ENCODE assay signal across 22 cellular contexts in the genomic region with DNA sequence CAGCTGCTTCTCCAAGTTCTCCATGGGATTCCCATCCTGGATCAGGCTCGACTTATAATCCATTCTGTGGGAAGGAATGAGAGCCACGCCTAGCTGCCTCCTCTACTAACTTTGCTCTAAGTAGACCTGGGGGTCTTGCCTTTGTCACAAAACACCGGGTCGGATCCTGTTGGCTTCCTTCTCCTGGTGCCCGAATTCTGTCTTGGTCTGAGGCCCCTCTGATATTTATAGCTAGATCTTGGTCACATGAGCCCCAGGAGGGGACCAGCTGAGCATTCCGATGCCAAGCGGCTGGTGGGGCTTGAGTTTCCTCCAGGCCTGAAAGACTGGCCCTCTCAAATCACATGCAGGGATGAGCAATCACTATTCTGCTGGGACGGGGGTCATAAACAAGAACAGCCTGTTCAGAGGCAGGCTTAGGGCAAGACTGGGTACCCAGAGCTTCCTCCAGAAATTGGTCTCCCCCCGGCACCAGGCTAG. TPM values are rescaled to one million over a fixed set of nuclear protein-coding genes. Genes with fewer than 3 reads are reported as not detected.
DNase-seq lines count a peak whose midpoint lies in the region; TF ChIP-seq lines count a peak whose summit lies in the region.
"Had no signal": no experiment of that assay in that cellular context is flagged by ENCODE, and none has a peak within 500 bp of the region (broad histone marks: within the 10 kb centered on the region; RNA-seq: fewer than 3 reads in every experiment).

Gene TRIM63 (minus strand): TSS at position 199 of the 480 bp plus-strand sequence. CDS start 136 bp downstream, at position 63.

- no peaks in the 10 kb centered on the region for H3K9me3 ChIP-seq in uterus
- H3K9me3 ChIP-seq: HAP-1, SJSA1 had no signal

- no peak within 1 kb of the TSS for H3K4me3 ChIP-seq in uterus
- H3K4me3 ChIP-seq: HAP-1, SJSA1 had no signal

- DNase-seq in cardiac septum (ENCODE audit: low spot score) (no peak), nephron progenitor cell (peak; percentile 24), uterus (peak; percentile 27 to 52), A172 (ENCODE audit: low spot score) (no peak), NCI-H2227 (lab: John Stamatoyannopoulos, UW; ENCODE audit: unreplicated experiment) (no peak), NCI-H1105 treated with DMSO at 0.1 percent for 48 hours (lab: John Stamatoyannopoulos, UW) (no peak)
- DNase-seq: activated CD4-positive, CD25-positive, alpha-beta regulatory T cell treated with anti-CD3 and anti-CD28 coated beads, Interleukin-2, amount 50 U/mL, for 72 hours; activated CD8-positive, alpha-beta memory T cell treated with anti-CD3 and anti-CD28 coated beads, Interleukin-2, amount 10 ng/mL, durations not matched to agents 7 days and 5 days; Calu3; dorsolateral prefrontal cortex; mammary epithelial cell; NCI-H2029 treated with DMSO at 0.1 percent for 48 hours; NCI-H526 had no signal

- peaks cover 22% of the 10 kb centered on the region for H3K27me3 Mint-ChIP-seq in nephron progenitor cell (ENCODE audit: low read depth, poor library complexity)

- no peak for TF ChIP-seq CTCF in VCaP (conservative IDR thresholded peaks at IDR 0.05)
- no peak for TF ChIP-seq CTCF in nephron progenitor cell (IDR thresholded peaks at IDR 0.05)
- TF ChIP-seq CTCF in uterus (IDR thresholded peaks at IDR 0.05), result no peak

- H3K9me3 Mint-ChIP-seq in nephron progenitor cell, result no peaks in the 10 kb centered on the region
- H3K9me3 Mint-ChIP-seq: activated T-helper 17 cell treated with anti-CD3 and anti-CD28 coated beads, Interleukin-2, amount 50 U/mL, for 72 hours; IgD-negative memory B cell; T-helper 2 cell treated with Interferon-gamma antibody and Interleukin-4, amounts not matched to agents 5 μg/mL and 100 μg/mL, for 36 hours had no signal

- H3K27me3 ChIP-seq in uterus, result no peaks in the 10 kb centered on the region

- no peaks in the 10 kb centered on the region for H3K36me3 ChIP-seq in uterus
- H3K36me3 ChIP-seq: HAP-1, SJSA1 had no signal

- H3K36me3 Mint-ChIP-seq in nephron progenitor cell (ENCODE audit: low read depth), result no peaks in the 10 kb centered on the region
- H3K36me3 Mint-ChIP-seq: activated CD8-positive, alpha-beta memory T cell treated with anti-CD3 and anti-CD28 coated beads, Interleukin-2, amount 10 ng/mL, durations not matched to agents 7 days and 5 days had no signal

- no peak for TF ChIP-seq POLR2A in uterus (IDR thresholded peaks at IDR 0.05)

- H3K4me1 Mint-ChIP-seq in nephron progenitor cell, result peaks cover 44% of the 10 kb centered on the region
- H3K4me1 Mint-ChIP-seq: activated CD8-positive, alpha-beta memory T cell treated with anti-CD3 and anti-CD28 coated beads, Interleukin-2, amount 10 ng/mL, durations not matched to agents 7 days and 5 days; activated T-helper 17 cell treated with anti-CD3 and anti-CD28 coated beads, Interleukin-2, amount 50 U/mL, for 72 hours; IgD-negative memory B cell had no signal

- H3K27ac ChIP-seq in VCaP (peak within 1 kb of the TSS; percentile 7; the same call in 1 of the 2 replicates), uterus (peak within 1 kb of the TSS; percentile 70 to 73)
- H3K27ac ChIP-seq: dorsolateral prefrontal cortex, HL-60, SJSA1 had no signal

- H3K27ac Mint-ChIP-seq in nephron progenitor cell, result no peak within 1 kb of the TSS
- H3K27ac Mint-ChIP-seq: activated CD8-positive, alpha-beta memory T cell treated with anti-CD3 and anti-CD28 coated beads, Interleukin-2, amount 10 ng/mL, durations not matched to agents 7 days and 5 days; activated T-helper 17 cell treated with anti-CD3 and anti-CD28 coated beads, Interleukin-2, amount 50 U/mL, for 72 hours; T-helper 2 cell treated with Interferon-gamma antibody and Interleukin-4, amounts not matched to agents 5 μg/mL and 100 μg/mL, for 36 hours had no signal

- intact Hi-C loops in cardiac septum (cut with DNase I) (loop anchor here (1.0 to 2.0 kb wide), 3 partner anchors 15 to 47 kb away; partner anchors contain the start of gene EXTL1), uterus (cut with DNase I; ENCODE audit: low total_unique reads) (no loop called here)

- no peaks in the 10 kb centered on the region for H3K4me1 ChIP-seq in uterus
- H3K4me1 ChIP-seq: HAP-1, SJSA1 had no signal

- peak within 1 kb of the TSS; percentile 33 for H3K4me3 Mint-ChIP-seq in nephron progenitor cell
- H3K4me3 Mint-ChIP-seq: activated CD8-positive, alpha-beta memory T cell treated with anti-CD3 and anti-CD28 coated beads, Interleukin-2, amount 10 ng/mL, durations not matched to agents 7 days and 5 days; activated T-helper 17 cell treated with anti-CD3 and anti-CD28 coated beads, Interleukin-2, amount 50 U/mL, for 72 hours; IgD-negative memory B cell; T-helper 2 cell treated with Interferon-gamma antibody and Interleukin-4, amounts not matched to agents 5 μg/mL and 100 μg/mL, for 36 hours had no signal

RNA-seq across cellular contexts. Expression of gene TRIM63, which starts in this region (rescaled TPM):
- 123 TPM for total RNA-seq in cardiac septum
- 1 to 10 TPM in 1 of 4 donors, under 1 TPM in 1, not detected in 2; 0.77 to 5.4 TPM for total RNA-seq in uterus
- total RNA-seq in A172 (2014; rRNA removed; shearing (Covaris generic)), result not detected in 2 replicates
- total RNA-seq: activated CD8-positive, alpha-beta memory T cell treated with anti-CD3 and anti-CD28 coated beads, Interleukin-2, amount 10 ng/mL, durations not matched to agents 7 days and 5 days; activated T-helper 17 cell treated with anti-CD3 and anti-CD28 coated beads, Interleukin-2, amount 50 U/mL, for 72 hours; Calu3; esophagus mucosa; G401; mammary epithelial cell; SJSA1 had no signal

Comparison
In these comparisons a context has a peak if more than half of its experiments do, and no peak if none do; other contexts are left out.
1. RNA of gene TRIM63 (total RNA-seq): 123 TPM in cardiac septum (single experiment); 0.77 to 5.4 TPM in uterus and not detected in A172; every median in the first group is over 10 times any median in the second.
2. DNase-seq: peak in nephron progenitor cell (single experiment) and uterus (2 of 2); none in cardiac septum (single experiment), A172 (single experiment), NCI-H2227 (single experiment) and NCI-H1105 treated with DMSO at 0.1 percent for 48 hours (single experiment).